In genomic region chr1:225780134-225780533, GRCh38 we compare ENCODE assay signal across 14 cellular contexts. TPM values are rescaled to one million over a fixed set of nuclear protein-coding genes. Genes with fewer than 3 reads are reported as not detected.
DNase-seq lines count a peak whose midpoint lies in the region; ATAC-seq, FAIRE-seq and TF ChIP-seq lines count a peak whose summit lies in the region.
"Had no signal": no experiment of that assay in that cellular context is flagged by ENCODE, and none has a peak within 500 bp of the region (broad histone marks: within the 10 kb centered on the region; RNA-seq: fewer than 3 reads in every experiment).

No MANE protein-coding gene starts in this region.

- H3K4me2 ChIP-seq in A549: peak overlapping the region; percentile 80

- CTCF ChIA-PET in A549 (lab: Yijun Ruan, JAX) (interaction anchor here (0.7 to 20.2 kb wide), 5 partner anchors 31 to 300 kb away, joined by 3 to 429 read pairs (median 3); partner anchors contain the start of gene EPHX1), Panc1 (lab: Charles Lee) (interaction anchor here (1.0 kb wide), 1 partner anchor 23 kb away, joined by 4 read pairs; no protein-coding TSS in a partner anchor)
- CTCF ChIA-PET in CD4-positive, alpha-beta memory T cell (lab: Charles Lee; ENCODE audit: partially characterized antibody): interaction anchor here (0.7 to 3.4 kb wide), 7 partner anchors 13 to 130 kb away, joined by 3 to 27 read pairs (median 3); no protein-coding TSS in a partner anchor

- intact Hi-C loops in CD4-positive, alpha-beta memory T cell (cut with micrococcal nuclease): no loop called here
- intact Hi-C loops in Panc1 (cut with micrococcal nuclease; ENCODE audit: unreplicated experiment): no loop called here

- H3K27me3 Mint-ChIP-seq in CD4-positive, alpha-beta memory T cell: no peaks in the 10 kb centered on the region

- H3K36me3 Mint-ChIP-seq in CD4-positive, alpha-beta memory T cell: peaks cover 23 to 30% of the 10 kb centered on the region in 2 donors
- H3K36me3 Mint-ChIP-seq: stimulated activated effector memory CD8-positive, alpha-beta T cell treated with anti-CD3 and anti-CD28 coated beads, Interleukin-12 subunit alpha, Interleukin-12 subunit beta, amount 100 ng/mL, for 72 hours had no signal

- BruUV-seq in Panc1 (replicated peaks; lab: Mats Ljungman, UMichigan): no TSS peak

- no peak for TF ChIP-seq RAD21 in A549 (conservative IDR thresholded peaks at IDR 0.05 in 1 of 2, IDR thresholded peaks at IDR 0.05 in 1 of 2)

- TF ChIP-seq EP300 in A549 (IDR thresholded peaks at IDR 0.05): no peak

- peaks cover 7% of the 10 kb centered on the region for H3K36me3 ChIP-seq in CD4-positive, alpha-beta memory T cell (ENCODE audit: insufficient read depth, low read length)
- H3K36me3 ChIP-seq in Panc1 (ENCODE audit: control insufficient read depth, insufficient read depth, low read length) (peaks cover 21% of the 10 kb centered on the region), iPS-20b (ENCODE audit: insufficient read depth, low read depth, low read length) (peaks cover 47% of the 10 kb centered on the region)
- H3K36me3 ChIP-seq: colonic mucosa, ovary had no signal

- no peaks in the 10 kb centered on the region for H3K27me3 ChIP-seq in CD4-positive, alpha-beta memory T cell (ENCODE audit: insufficient read depth, low read length)
- no peaks in the 10 kb centered on the region for H3K27me3 ChIP-seq in Panc1 (ENCODE audit: control insufficient read depth, insufficient read depth, low read length)
- no peaks in the 10 kb centered on the region for H3K27me3 ChIP-seq in iPS-20b (ENCODE audit: insufficient read depth, low read length)
- H3K27me3 ChIP-seq: colonic mucosa, ovary had no signal

- H3K27ac ChIP-seq in A549 (no peak overlapping the region), Panc1 (ENCODE audit: low read length) (peak overlapping the region; percentile 97), iPS-20b (ENCODE audit: low read length) (no peak overlapping the region)
- no peak overlapping the region for H3K27ac ChIP-seq in CD4-positive, alpha-beta memory T cell (ENCODE audit: low read depth, low read length)
- H3K27ac ChIP-seq: colonic mucosa, ovary, WERI-Rb-1 had no signal

- in situ Hi-C loops in Panc1 (cut with HindIII; ENCODE audit: low pct_unique_long_range_greater_than_20kb, low sequenced_read_pairs): no loop called here

- peak overlapping the region in 7 of 8 donors; percentile 27 to 62 (median 57) for H3K4me3 Mint-ChIP-seq in CD4-positive, alpha-beta memory T cell

- 0 out of 3 replicates have a peak overlapping the region, but pooled peaks have one; percentile 85 for H3K4me3 ChIP-seq in A549
- H3K4me3 ChIP-seq in CD4-positive, alpha-beta memory T cell (ENCODE audit: low read length in 2 of 2): no peak overlapping the region
- no peak overlapping the region for H3K4me3 ChIP-seq in Panc1 (ENCODE audit: low read depth in 2 of 2, low read length in 2 of 2)
- peak overlapping the region; percentile 96; the same call in 1 of the 2 replicates for H3K4me3 ChIP-seq in iPS-20b (ENCODE audit: low read length)
- H3K4me3 ChIP-seq: colonic mucosa had no signal

- 90% methylated on average over 5 of the region's 5 CpGs for WGBS in A549 (ENCODE audit: missing lambda C conversion rate)

- no peaks in the 10 kb centered on the region for H3K9me3 Mint-ChIP-seq in CD4-positive, alpha-beta memory T cell
- H3K9me3 Mint-ChIP-seq: activated naive CD4-positive, alpha-beta T cell treated with anti-CD3 and anti-CD28 coated beads, Interleukin-2, amount 50 U/mL, for 72 hours; stimulated activated effector memory CD8-positive, alpha-beta T cell treated with anti-CD3 and anti-CD28 coated beads, Interleukin-12 subunit alpha, Interleukin-12 subunit beta, amount 100 ng/mL, for 72 hours had no signal

- H3K4me1 Mint-ChIP-seq in CD4-positive, alpha-beta memory T cell: peaks cover 8 to 46% (median 31%) of the 10 kb centered on the region in 4 donors

- TF ChIP-seq POLR2A in A549 (IDR thresholded peaks at IDR 0.05; ENCODE audit: low read length): no peak

- TF ChIP-seq CTCF in A549 (IDR thresholded peaks at IDR 0.05): no peak
- no peak for TF ChIP-seq CTCF in Panc1 (IDR thresholded peaks at IDR 0.05)

- H3K27ac Mint-ChIP-seq in CD4-positive, alpha-beta memory T cell: peak overlapping the region in 3 of 7 donors; percentile 48 to 81 (median 70)
- H3K27ac Mint-ChIP-seq: stimulated activated effector memory CD8-positive, alpha-beta T cell treated with anti-CD3 and anti-CD28 coated beads, Interleukin-12 subunit alpha, Interleukin-12 subunit beta, amount 100 ng/mL, for 72 hours had no signal

- POLR2A ChIA-PET in A549 (lab: Yijun Ruan, JAX): interaction anchor here (0.7 kb wide), 1 partner anchor 244 kb away, joined by 3 read pairs; no protein-coding TSS in a partner anchor
- POLR2A ChIA-PET in CD4-positive, alpha-beta memory T cell (lab: Charles Lee; ENCODE audit: partially characterized antibody): interaction anchor here (1.0 to 4.3 kb wide), 5 partner anchors 12 to 143 kb away, joined by 3 to 78 read pairs (median 61); partner anchors contain the start of genes PYCR2 and TMEM63A
- POLR2A ChIA-PET in Panc1 (lab: Charles Lee): no interaction called here

- no peak for FAIRE-seq in A549 (lab: Jason Lieb, UNC)

- no peaks in the 10 kb centered on the region for H3K9me3 ChIP-seq in A549
- H3K9me3 ChIP-seq in CD4-positive, alpha-beta memory T cell (ENCODE audit: control insufficient read depth in 1 of 2, low read length in 2 of 2): no peaks in the 10 kb centered on the region
- H3K9me3 ChIP-seq in Panc1 (ENCODE audit: control insufficient read depth, insufficient read depth, low read depth, low read length): no peaks in the 10 kb centered on the region
- no peaks in the 10 kb centered on the region for H3K9me3 ChIP-seq in iPS-20b (ENCODE audit: insufficient read depth, low read depth, low read length)
- H3K9me3 ChIP-seq: colonic mucosa, ovary had no signal

- DNase-seq in A549 (ENCODE audit: low read depth in 1 of 2, low spot score in 1 of 2) (no peak), Panc1 (ENCODE audit: low read depth, low spot score) (no peak), NCI-H1694 (lab: John Stamatoyannopoulos, UW) (no peak), globus pallidus (ENCODE audit: low spot score) (no peak)
- no peak for DNase-seq in CD4-positive, alpha-beta memory T cell
- DNase-seq: colonic mucosa; ovary; stimulated activated CD4-positive, alpha-beta T cell treated with anti-CD3 and anti-CD28 coated beads, Interleukin-1b, Interleukin-23, amount 100 ng/mL, for 48 hours; WERI-Rb-1 had no signal

- no peak overlapping the region; the same call in 1 of the 2 replicates for H3K9ac ChIP-seq in iPS-20b (ENCODE audit: low read depth, low read length)

- no peak for ATAC-seq in A549
- ATAC-seq in Panc1: no peak
- ATAC-seq in GM18907 (IDR thresholded peaks at IDR 0.05; ENCODE audit: unreplicated experiment): no peak
- no peak for ATAC-seq in HG03139 (IDR thresholded peaks at IDR 0.05; ENCODE audit: unreplicated experiment)
- ATAC-seq: activated naive CD4-positive, alpha-beta T cell treated with anti-CD3 and anti-CD28 coated beads, Interleukin-2, amount 50 U/mL, for 72 hours; stimulated activated effector memory CD8-positive, alpha-beta T cell treated with anti-CD3 and anti-CD28 coated beads, Interleukin-12 subunit alpha, Interleukin-12 subunit beta, amount 100 ng/mL, for 72 hours had no signal

- H3K4me1 ChIP-seq in A549: peaks cover 40% of the 10 kb centered on the region
- H3K4me1 ChIP-seq in CD4-positive, alpha-beta memory T cell (ENCODE audit: insufficient read depth, low read length): peaks cover 68% of the 10 kb centered on the region
- peaks cover 24% of the 10 kb centered on the region; the same call in 1 of the 2 replicates for H3K4me1 ChIP-seq in Panc1 (ENCODE audit: control insufficient read depth, insufficient read depth, low read length)
- H3K4me1 ChIP-seq in iPS-20b (ENCODE audit: insufficient read depth, low read length): peaks cover 23% of the 10 kb centered on the region

TF ChIP-seq in A549, 52 proteins besides CTCF, POLR2A, EP300 and RAD21:
- TF ChIP-seq FOXS1 (CRISPR knock-in tag; IDR thresholded peaks at IDR 0.05) (no peak), HOXA7 (CRISPR knock-in tag; IDR thresholded peaks at IDR 0.05) (peak; percentile 44; the same call in 1 of the 2 replicates)

RNA-seq across cellular contexts. Expression of gene SRP9, which starts 2.5 kb away (rescaled TPM):
- 512 and 629 TPM in 2 replicates for polyA plus RNA-seq in A549 (2011; rRNA removed)
- polyA plus RNA-seq in A549 (2012; cell fraction: cytosol; rRNA removed): 172 and 189 TPM in 2 replicates
- 80.1 and 189 TPM in 2 replicates for polyA plus RNA-seq in A549 (2012; cell fraction: nucleus; rRNA removed)
- 341 to 356 TPM (median 352 TPM) in 3 replicates for polyA plus RNA-seq in A549 (2017; fragmentation: RNase III; extraction: RNeasy Plus Mini Kit Qiagen cat#74134 plus additional on column Dnase treatment)
- polyA minus RNA-seq in A549 (2011; rRNA and poly(A)+ RNA removed): 144 and 217 TPM in 2 replicates
- total RNA-seq in CD4-positive, alpha-beta memory T cell: 100 to 1,000 TPM; 141 to 151 TPM
- polyA plus RNA-seq in CD4-positive, alpha-beta memory T cell: 100 to 1,000 TPM; 290 to 500 TPM
- total RNA-seq in Panc1 (2021; ENCODE audit: unreplicated experiment): 282 TPM
- polyA plus RNA-seq in Panc1 (2012; ENCODE audit: insufficient read length): 264 TPM

RNA-seq across cellular contexts. Expression of gene EPHX1, which starts 29.8 kb away (rescaled TPM):
- polyA plus RNA-seq in A549 (2011; rRNA removed) (150 and 212 TPM in 2 replicates), A549 (2017; fragmentation: RNase III; extraction: RNeasy Plus Mini Kit Qiagen cat#74134 plus additional on column Dnase treatment) (195 to 279 TPM (median 252 TPM) in 3 replicates)
- 144 and 155 TPM in 2 replicates for polyA plus RNA-seq in A549 (2012; cell fraction: cytosol; rRNA removed)
- polyA plus RNA-seq in A549 (2012; cell fraction: nucleus; rRNA removed): 129 and 138 TPM in 2 replicates
- polyA minus RNA-seq in A549 (2011; rRNA and poly(A)+ RNA removed): 117 and 122 TPM in 2 replicates
- total RNA-seq in CD4-positive, alpha-beta memory T cell: 1 to 10 TPM; 2.1 to 3.0 TPM
- under 1 TPM; 0.34 to 0.56 TPM for polyA plus RNA-seq in CD4-positive, alpha-beta memory T cell
- total RNA-seq in Panc1 (2021; ENCODE audit: unreplicated experiment): 76.4 TPM
- polyA plus RNA-seq in Panc1 (2012; ENCODE audit: insufficient read length): 79.0 TPM

Comparison
In these comparisons a context has a peak if more than half of its experiments do, and no peak if none do; other contexts are left out.
1. H3K4me3 ChIP-seq: peak in A549 (single experiment) and iPS-20b (single experiment); none in CD4-positive, alpha-beta memory T cell (0 of 2) and Panc1 (0 of 2).
2. RNA of gene EPHX1, which starts 29.8 kb away (total RNA-seq): 76.4 TPM in Panc1 (single experiment); 2.1 to 3.0 TPM in CD4-positive, alpha-beta memory T cell; every median in the first group is over 10 times any median in the second.